ENCODE assay signal across 8 cellular contexts in genomic region chr4:142126890-142127497, GRCh38.
DNase-seq lines count a peak whose midpoint lies in the region; ATAC-seq, FAIRE-seq and TF ChIP-seq lines count a peak whose summit lies in the region.

No MANE protein-coding gene starts in this region.

- H3K4me1 ChIP-seq in pancreas (peaks cover 0 to 14% (median 8%) of the 10 kb centered on the region in 3 donors), uterus (peaks cover 0 to 4% of the 10 kb centered on the region in 2 donors)

- H3K27ac ChIP-seq in HL-60 (replicated peaks) (no peak overlapping the region), pancreas (no peak overlapping the region), uterus (no peak overlapping the region)

- peak; percentile 94 for FAIRE-seq in pancreas (lab: Jason Lieb, UNC)

- peak; percentile 34 for DNase-seq in Caki2 (ENCODE audit: low read depth)
- peak; percentile 20 to 54 for DNase-seq in HL-60 (ENCODE audit: low read depth in 1 of 2, low spot score in 1 of 2)
- DNase-seq in OCI-M1 (lab: John Stamatoyannopoulos, UW): peak; percentile 85
- peak; percentile 45 to 52 for DNase-seq in activated T-cell treated with anti-CD3 and anti-CD28 coated beads, Interleukin-2, amount 50 U/mL, for 48 hours
- peak; percentile 67 for DNase-seq in fibroblast of the conjunctiva (ENCODE audit: low read depth)
- DNase-seq in pancreas: peak in 3 of 6 donors; percentile 24 to 59 (median 39)
- peak; percentile 31 to 61 for DNase-seq in uterus

- H3K4me3 ChIP-seq in HL-60 (replicated peaks; ENCODE audit: insufficient read depth, low read length) (no peak overlapping the region), pancreas (no peak overlapping the region), uterus (no peak overlapping the region)

- in situ Hi-C loops in Caki2 (cut with HindIII; ENCODE audit: low pct_unique_long_range_greater_than_20kb, low sequenced_read_pairs): no loop called here

- H3K9me3 ChIP-seq in pancreas (no peaks in the 10 kb centered on the region), uterus (no peaks in the 10 kb centered on the region)

- H3K27me3 ChIP-seq in HL-60 (ENCODE audit: insufficient read depth, poor library complexity, severe bottlenecking) (no peaks in the 10 kb centered on the region), pancreas (no peaks in the 10 kb centered on the region), uterus (no peaks in the 10 kb centered on the region)

- H3K36me3 ChIP-seq in pancreas (no peaks in the 10 kb centered on the region), uterus (no peaks in the 10 kb centered on the region)

- peak; percentile 73 for ATAC-seq in GM19452 (IDR thresholded peaks at IDR 0.05; ENCODE audit: unreplicated experiment)
- peak; percentile 69 to 86 (median 82) for ATAC-seq in pancreas

- TF ChIP-seq POLR2A in uterus (IDR thresholded peaks at IDR 0.05): no peak

- WGBS in pancreas, 2 donors: 4 to 8% methylated on average over 3 of the region's 3 CpGs

- TF ChIP-seq CTCF in HL-60 (IDR thresholded peaks at IDR 0.05; ENCODE audit: insufficient read depth, low read length) (peak; percentile 57), pancreas (IDR thresholded peaks at IDR 0.05) (peak; percentile 49 to 80 (median 63)), uterus (IDR thresholded peaks at IDR 0.05) (peak; percentile 75 to 81 (median 76))

- intact Hi-C loops in pancreas (cut with DNase I) (loop anchor here in 2 of 3 donors (10.0 kb wide), 1 partner anchor 718 kb away; the partner anchor contains the start of gene INPP4B (in 2 of the 2)), uterus (cut with DNase I; ENCODE audit: low total_unique reads) (no loop called here)
